In genomic region chr19:4007836-4008539, GRCh38 we compare ENCODE assay signal across 8 cellular contexts.
DNase-seq lines count a peak whose midpoint lies in the region; ATAC-seq and TF ChIP-seq lines count a peak whose summit lies in the region.

No MANE protein-coding gene starts in this region.

- H3K4me3 ChIP-seq in HAP-1: peak overlapping the region; percentile 80
- H3K4me3 ChIP-seq in coronary artery: peak overlapping the region; percentile 96
- H3K4me3 ChIP-seq in tibial artery: peak overlapping the region; percentile 89 to 94

- no peak for TF ChIP-seq CTCF in RWPE1 (conservative IDR thresholded peaks at IDR 0.05; ENCODE audit: low read depth)
- TF ChIP-seq CTCF in coronary artery (IDR thresholded peaks at IDR 0.05): no peak
- no peak for TF ChIP-seq CTCF in tibial artery (IDR thresholded peaks at IDR 0.05)

- CTCF ChIA-PET in RWPE1 (lab: Yijun Ruan, JAX): interaction anchor here (0.7 kb wide), 1 partner anchor 51 kb away, joined by 3 read pairs; no protein-coding TSS in a partner anchor

- peak overlapping the region; percentile 85 for H3K27ac Mint-ChIP-seq in memory B cell

- no peaks in the 10 kb centered on the region for H3K27me3 ChIP-seq in HAP-1 (ENCODE audit: low read depth)
- H3K27me3 ChIP-seq in tibial artery: no peaks in the 10 kb centered on the region

- peaks cover 5% of the 10 kb centered on the region; the same call in 1 of the 2 replicates for H3K36me3 ChIP-seq in HAP-1 (replicated peaks)
- H3K36me3 ChIP-seq in tibial artery: peaks cover under 1 to 14% (median 2%) of the 10 kb centered on the region in 3 donors

- H3K4me1 ChIP-seq in HAP-1 (peaks cover 13% of the 10 kb centered on the region), tibial artery (peaks cover 0 to 47% (median 42%) of the 10 kb centered on the region in 4 donors)

- intact Hi-C loops in tibial artery (cut with DNase I; ENCODE audit: low total_unique reads): loop anchor here (5.0 kb wide), 2 partner anchors 49 to 826 kb away; no protein-coding TSS in a partner anchor

- peak overlapping the region; percentile 90 for H3K4me3 Mint-ChIP-seq in memory B cell

- H3K27me3 Mint-ChIP-seq in memory B cell: no peaks in the 10 kb centered on the region

- peak overlapping the region; percentile 84 for H3K27ac ChIP-seq in RWPE1
- peak overlapping the region; percentile 69 to 81 for H3K27ac ChIP-seq in coronary artery
- peak overlapping the region; percentile 79 to 86 for H3K27ac ChIP-seq in tibial artery

- H3K9me3 ChIP-seq in HAP-1 (no peaks in the 10 kb centered on the region), tibial artery (no peaks in the 10 kb centered on the region)

- POLR2A ChIA-PET in RWPE1 (lab: Yijun Ruan, JAX; ENCODE audit: low non-redundant PET): no interaction called here

- H3K36me3 Mint-ChIP-seq in memory B cell: peaks cover 2% of the 10 kb centered on the region

- in situ Hi-C loops in HAP-1 (cut with MboI; ENCODE audit: low sequenced_read_pairs): no loop called here

- DNase-seq in EL: peak; percentile 43
- peak in 1 of 2 experiments; percentile 68 for DNase-seq in HAP-1 (ENCODE audit: low spot score in 2 of 2)
- DNase-seq in RWPE1 (ENCODE audit: low spot score): no peak
- DNase-seq in coronary artery (ENCODE audit: low spot score): peak; percentile 75
- no peak for DNase-seq in memory B cell (ENCODE audit: low spot score in 2 of 2)
- no peak for DNase-seq in tibial artery
- DNase-seq in MV-4-11 (lab: John Stamatoyannopoulos, UW): no peak

- H3K9me3 Mint-ChIP-seq in memory B cell: no peaks in the 10 kb centered on the region

- peaks cover 19% of the 10 kb centered on the region for H3K4me1 Mint-ChIP-seq in memory B cell

- ATAC-seq in memory B cell (ENCODE audit: low read depth): no peak
- no peak for ATAC-seq in HG02798 (IDR thresholded peaks at IDR 0.05; ENCODE audit: poor library complexity, unreplicated experiment)

Comparison
In these comparisons a context has a peak if more than half of its experiments do, and no peak if none do; other contexts are left out.
1. DNase-seq: peak in EL (single experiment) and coronary artery (single experiment); none in RWPE1 (single experiment), memory B cell (0 of 2), tibial artery (0 of 2) and MV-4-11 (single experiment).
2. Peak in every context shown above with its lines, with median percentiles within 50 percentile points of each other: H3K4me3 ChIP-seq and H3K27ac ChIP-seq.